ENCODE assay signal across 24 cellular contexts in the genomic region with DNA sequence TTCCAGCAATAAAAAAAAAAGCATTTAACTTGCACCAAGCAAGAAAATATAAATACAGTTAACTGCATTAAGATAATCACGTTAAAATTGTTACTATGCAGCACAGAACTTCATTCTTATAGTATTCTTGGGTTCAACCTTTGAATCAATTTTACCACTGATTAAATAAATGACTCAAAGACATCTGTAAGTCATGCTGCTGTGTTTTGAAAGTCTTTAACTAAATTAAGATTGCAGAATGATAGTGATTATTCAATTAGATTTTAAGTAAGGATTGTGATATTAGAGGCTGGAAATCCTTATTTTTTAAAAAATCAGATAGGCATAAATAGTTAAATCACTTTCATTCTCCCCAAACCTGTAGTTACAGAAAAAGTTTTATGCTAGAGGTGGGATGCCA.
"Had no signal": no experiment of that assay in that cellular context is flagged by ENCODE, and none has a peak within 500 bp of the region (broad histone marks: within the 10 kb centered on the region; RNA-seq: fewer than 3 reads in every experiment).

No MANE protein-coding gene starts in this region.

- H3K4me3 ChIP-seq: neural progenitor cell, ovary, psoas muscle, right lobe of liver, sigmoid colon, stomach, thoracic aorta, thyroid gland, tibial nerve, upper lobe of left lung, vagina had no signal

- H3K9ac ChIP-seq: neural progenitor cell, parathyroid adenoma had no signal

- H2AFZ ChIP-seq: neural progenitor cell, parathyroid adenoma had no signal

- H3K79me2 ChIP-seq: parathyroid adenoma had no signal

- H3K4me1 ChIP-seq: neural progenitor cell, parathyroid adenoma, psoas muscle, right lobe of liver, sigmoid colon, thyroid gland, tibial nerve, upper lobe of left lung, vagina had no signal

- H3K27ac ChIP-seq: neural progenitor cell, ovary, parathyroid adenoma, psoas muscle, right lobe of liver, sigmoid colon, stomach, thoracic aorta, thyroid gland, tibial nerve, upper lobe of left lung, vagina had no signal

- H3K27me3 ChIP-seq: neural progenitor cell, ovary, right lobe of liver, sigmoid colon, stomach, thyroid gland, tibial nerve, upper lobe of left lung, vagina had no signal

- H3K36me3 ChIP-seq: ovary, right lobe of liver, thoracic aorta, thyroid gland, upper lobe of left lung had no signal

- DNase-seq: natural killer cell; occipital lobe; ovary; posterior cingulate gyrus; psoas muscle; right cardiac atrium; right lobe of liver; sigmoid colon; small intestine; stimulated activated CD4-positive, alpha-beta T cell treated with anti-CD3 and anti-CD28 coated beads, Interleukin-15, amount 100 ng/mL, for 24 hours; stimulated activated CD4-positive, alpha-beta T cell treated with anti-CD3 and anti-CD28 coated beads, Interleukin-2, amount 100 ng/mL, for 24 hours; stimulated activated CD4-positive, alpha-beta T cell treated with anti-CD3 and anti-CD28 coated beads, Interleukin-2, amount 100 ng/mL, for 48 hours; stimulated activated CD4-positive, alpha-beta T cell treated with anti-CD3 and anti-CD28 coated beads, Interleukin-4, amount 100 ng/mL, for 24 hours; stimulated activated naive B cell treated with anti-CD40 and anti-IgM and Interleukin-4, amounts not matched to agents 10 μg/mL and 1 μg/mL and 100 μg/mL, for 72 hours; stimulated activated naive CD4-positive, alpha-beta T cell treated with Interleukin-2 at 50 U/mL for 16 hours; stomach; thyroid gland; trophoblast cell; upper lobe of left lung had no signal

- H3K9me3 ChIP-seq: ovary, psoas muscle, right lobe of liver, sigmoid colon, stomach, thoracic aorta, thyroid gland, tibial nerve, upper lobe of left lung, vagina had no signal

- H3K4me2 ChIP-seq: neural progenitor cell had no signal
